ENCODE assay signal across 19 cellular contexts in genomic region chr1:154990276-154990675, GRCh38. TPM values are rescaled to one million over a fixed set of nuclear protein-coding genes. Genes with fewer than 3 reads are reported as not detected.
A peak's percentile ranks its signal among the peaks of the same experiment; 100 is the strongest.
DNase-seq lines count a peak whose midpoint lies in the region; ATAC-seq, FAIRE-seq and TF ChIP-seq lines count a peak whose summit lies in the region.
"Had no signal": no experiment of that assay in that cellular context is flagged by ENCODE, and none has a peak within 500 bp of the region (broad histone marks: within the 10 kb centered on the region; RNA-seq: fewer than 3 reads in every experiment).

No MANE protein-coding gene starts in this region.

- H3K9me3 ChIP-seq in T-helper 17 cell (ENCODE audit: control insufficient read depth, low read length, poor library complexity, severe bottlenecking) (no peaks in the 10 kb centered on the region), kidney (ENCODE audit: control insufficient read depth in 1 of 2, low read length in 2 of 2) (no peaks in the 10 kb centered on the region), spleen (no peaks in the 10 kb centered on the region)
- H3K9me3 ChIP-seq: SJCRH30 had no signal

- H3K27me3 Mint-ChIP-seq in T-helper 17 cell, result no peaks in the 10 kb centered on the region

- H3K27ac Mint-ChIP-seq in T-helper 17 cell, result peak overlapping the region; percentile 53

- TF ChIP-seq POLR2A in spleen (IDR thresholded peaks at IDR 0.05), result no peak

- H3K36me3 Mint-ChIP-seq in T-helper 17 cell (ENCODE audit: low read depth), result peaks cover 2% of the 10 kb centered on the region

- WGBS in spleen, 5 donors, result 92 to 97% (median 95%) methylated on average over 5 to 8 of the region's 8 CpGs

- H3K27me3 ChIP-seq in spleen (replicated peaks in 1 of 7), result no peaks in the 10 kb centered on the region
- H3K27me3 ChIP-seq: SJCRH30 had no signal

- no peak overlapping the region for H3K4me3 Mint-ChIP-seq in T-helper 17 cell

- peaks cover 15% of the 10 kb centered on the region for H3K4me1 Mint-ChIP-seq in T-helper 17 cell

- H3K27ac ChIP-seq in kidney (ENCODE audit: low read depth in 2 of 2, low read length in 2 of 2) (no peak overlapping the region), spleen (no peak overlapping the region)
- H3K27ac ChIP-seq: C4-2B, SJCRH30 had no signal

- no peak overlapping the region for H3K4me3 ChIP-seq in kidney (ENCODE audit: low read length in 2 of 2)
- no peak overlapping the region for H3K4me3 ChIP-seq in spleen
- H3K4me3 ChIP-seq: SJCRH30 had no signal

- FAIRE-seq in kidney (lab: Jason Lieb, UNC), result no peak
- FAIRE-seq: D721Med, GM12892 had no signal

- H3K4me1 ChIP-seq in kidney (ENCODE audit: control insufficient read depth in 1 of 2, insufficient read depth in 1 of 2, low read depth in 1 of 2, low read length in 2 of 2), result no peaks in the 10 kb centered on the region
- peaks cover 0 to 52% (median 7%) of the 10 kb centered on the region in 6 donors for H3K4me1 ChIP-seq in spleen
- H3K4me1 ChIP-seq: SJCRH30 had no signal

- intact Hi-C loops in kidney (cut with DNase I), result no loop called here
- intact Hi-C loops in spleen (cut with DNase I; ENCODE audit: low total_unique reads), result no loop called here

- peaks cover 5 to 16% of the 10 kb centered on the region in 2 donors for H3K36me3 ChIP-seq in kidney (ENCODE audit: control insufficient read depth in 1 of 2, insufficient read depth in 2 of 2, low read length in 2 of 2)
- H3K36me3 ChIP-seq in spleen, result peaks cover 0 to 79% (median 42%) of the 10 kb centered on the region in 6 donors

- TF ChIP-seq CTCF in kidney (IDR thresholded peaks at IDR 0.05; ENCODE audit: borderline replicate concordance, extremely low read depth, insufficient read depth) (no peak), spleen (IDR thresholded peaks at IDR 0.05 in 8 of 11, conservative IDR thresholded peaks at IDR 0.05 in 3 of 11) (no peak)

- H3K9ac ChIP-seq in kidney (ENCODE audit: low read length in 2 of 2), result no peak overlapping the region

- ATAC-seq in T-helper 17 cell, result no peak
- ATAC-seq: PC-3 had no signal

- DNase-seq in T-helper 17 cell, result no peak
- peak; percentile 51 for DNase-seq in kidney
- peak; percentile 56 for DNase-seq in spleen
- DNase-seq in NCI-H2171 (lab: John Stamatoyannopoulos, UW), result no peak
- no peak for DNase-seq in NCI-H1417 treated with DMSO at 0.1 percent for 48 hours (lab: John Stamatoyannopoulos, UW)
- DNase-seq: AML-193, GOT3, KBM-7, NCI-H1105, NCI-H1694, NCI-H2081 treated with DMSO at 0.1 percent for 48 hours, NCI-H510A, NCI-H774, PC-3, RPMI8226, SJCRH30 had no signal

RNA-seq across cellular contexts. Expression of gene LENEP, which starts 3.1 kb away (rescaled TPM):
- not detected for total RNA-seq in T-helper 17 cell
- not detected for total RNA-seq in kidney
- polyA plus RNA-seq in kidney (ENCODE audit: insufficient read depth, low read depth, low replicate concordance), result not detected
- under 1 TPM in 1 of 7 donors, not detected in 6; 0.60 TPM for total RNA-seq in spleen
- polyA plus RNA-seq in spleen, result not detected
- total RNA-seq: PC-3, SJCRH30 had no signal

RNA-seq across cellular contexts. Expression of gene FLAD1, which starts 7.1 kb away (rescaled TPM):
- total RNA-seq in T-helper 17 cell (10 to 100 TPM; 33.2 to 34.7 TPM), kidney (34.1 TPM), spleen (10 to 100 TPM; 27.1 to 35.8 (median 30.3) TPM)
- polyA plus RNA-seq in kidney (ENCODE audit: insufficient read depth, low read depth, low replicate concordance) (37.9 TPM), spleen (10 to 100 TPM; 31.9 to 43.4 (median 40.1) TPM)

RNA-seq across cellular contexts. Expression of gene ZBTB7B, which starts 12.3 kb away (rescaled TPM):
- total RNA-seq in T-helper 17 cell, result 10 to 100 TPM; 63.8 to 73.6 TPM
- total RNA-seq in kidney, result 68.7 TPM
- polyA plus RNA-seq in kidney (ENCODE audit: insufficient read depth, low read depth, low replicate concordance), result 20.1 TPM
- total RNA-seq in spleen, result 10 to 100 TPM; 44.0 to 88.9 (median 68.8) TPM
- 10 to 100 TPM; 11.1 to 38.6 (median 13.4) TPM for polyA plus RNA-seq in spleen

RNA-seq across cellular contexts. Expression of gene CKS1B, which starts 15.8 kb away (rescaled TPM):
- 1 to 10 TPM; 9.3 to 9.4 TPM for total RNA-seq in T-helper 17 cell
- total RNA-seq in kidney, result 23.1 TPM
- 43.1 TPM for polyA plus RNA-seq in kidney (ENCODE audit: insufficient read depth, low read depth, low replicate concordance)
- 10 to 100 TPM; 15.7 to 42.5 (median 27.2) TPM for total RNA-seq in spleen
- polyA plus RNA-seq in spleen, result 10 to 100 TPM; 17.0 to 51.5 (median 43.2) TPM

RNA-seq across cellular contexts. Expression of gene SHC1, which starts 19.7 kb away (rescaled TPM):
- 100 to 1,000 TPM in 1 of 2 donors, 10 to 100 TPM in 1; 99.5 to 105 TPM for total RNA-seq in T-helper 17 cell
- 153 TPM for total RNA-seq in kidney
- polyA plus RNA-seq in kidney (ENCODE audit: insufficient read depth, low read depth, low replicate concordance), result 43.8 TPM
- 100 to 1,000 TPM in 4 of 7 donors, 10 to 100 TPM in 3; 63.4 to 133 (median 108) TPM for total RNA-seq in spleen
- 10 to 100 TPM; 36.8 to 49.8 (median 48.6) TPM for polyA plus RNA-seq in spleen

Comparison
In these comparisons a context has a peak if more than half of its experiments do, and no peak if none do; other contexts are left out.
1. DNase-seq: peak in kidney (single experiment) and spleen (single experiment); none in T-helper 17 cell (0 of 3), NCI-H2171 (single experiment) and NCI-H1417 treated with DMSO at 0.1 percent for 48 hours (single experiment).